In the genomic region with DNA sequence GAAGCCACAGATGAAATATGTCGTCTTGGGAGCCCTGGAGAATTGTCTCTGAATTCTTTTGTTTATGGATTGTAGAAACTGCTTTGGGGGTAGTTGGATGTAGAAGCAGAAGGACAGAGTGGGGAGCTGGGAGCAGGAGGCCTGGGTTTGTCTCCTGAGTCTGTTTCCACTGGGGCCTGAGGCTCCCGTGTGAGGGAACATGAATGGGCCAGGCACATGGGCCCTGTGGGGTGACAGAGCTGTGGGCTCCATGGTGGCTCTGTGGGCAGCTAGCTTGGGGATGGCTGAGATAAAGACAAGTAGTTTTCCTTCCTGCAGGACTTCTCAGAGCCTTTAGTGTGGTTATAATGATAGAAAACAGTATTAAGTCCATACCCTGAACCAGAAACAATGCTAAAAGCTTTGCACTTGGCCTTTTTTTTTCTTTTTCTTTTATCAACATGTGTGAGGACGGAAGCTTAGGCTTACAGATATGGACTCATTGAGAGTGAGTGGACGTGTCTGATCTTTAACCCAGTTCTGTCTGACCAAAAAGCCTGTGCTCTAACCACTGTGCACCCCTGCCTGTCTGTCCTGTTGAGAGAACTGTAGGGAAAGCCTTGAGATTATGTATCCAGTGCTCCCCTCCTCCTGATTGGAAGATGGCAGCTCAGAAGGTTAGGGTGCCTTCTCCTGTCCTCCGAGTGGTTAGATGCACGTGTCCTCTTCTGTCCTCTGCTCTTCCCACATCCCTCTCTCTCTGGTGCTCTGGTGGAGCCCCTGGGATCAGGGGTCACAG, we compare ENCODE assay signal across 11 cellular contexts.
DNase-seq lines count a peak whose midpoint lies in the region; ATAC-seq and TF ChIP-seq lines count a peak whose summit lies in the region.
"Had no signal": no experiment of that assay in that cellular context is flagged by ENCODE, and none has a peak within 500 bp of the region (broad histone marks: within the 10 kb centered on the region; RNA-seq: fewer than 3 reads in every experiment).

No MANE protein-coding gene starts in this region.

- H3K27me3 ChIP-seq in spleen (replicated peaks in 1 of 7) (peaks cover 0 to 30% (median 0%) of the 10 kb centered on the region in 7 donors), psoas muscle (ENCODE audit: insufficient read depth in 3 of 3, low read length in 2 of 3) (no peaks in the 10 kb centered on the region)
- H3K27me3 ChIP-seq: Peyer's patch, thyroid gland had no signal

- H3K4me1 ChIP-seq in spleen (peaks cover 13 to 83% (median 48%) of the 10 kb centered on the region in 6 donors), psoas muscle (peaks cover 38% of the 10 kb centered on the region)
- H3K4me1 ChIP-seq: Peyer's patch had no signal

- H3K36me3 ChIP-seq in spleen: no peaks in the 10 kb centered on the region
- no peaks in the 10 kb centered on the region for H3K36me3 ChIP-seq in psoas muscle (ENCODE audit: insufficient read depth in 1 of 2, low read depth in 1 of 2)
- H3K36me3 ChIP-seq: cardiac muscle cell, Peyer's patch, thyroid gland had no signal

- H3K4me1 Mint-ChIP-seq in activated naive CD8-positive, alpha-beta T cell treated with anti-CD3 and anti-CD28 coated beads, Interleukin-2, amount 10 ng/mL, durations not matched to agents 7 days and 5 days: peaks cover 41% of the 10 kb centered on the region

- intact Hi-C loops in spleen (cut with DNase I; ENCODE audit: low total_unique reads): loop anchor here (10.0 kb wide), 1 partner anchor 1068 kb away; no protein-coding TSS in a partner anchor
- intact Hi-C loops in psoas muscle (cut with DNase I): loop anchor here (2.0 to 10.0 kb wide), 8 partner anchors 81 to 1838 kb away; no protein-coding TSS in a partner anchor

- H3K36me3 Mint-ChIP-seq in activated naive CD8-positive, alpha-beta T cell treated with anti-CD3 and anti-CD28 coated beads, Interleukin-2, amount 10 ng/mL, durations not matched to agents 7 days and 5 days: no peaks in the 10 kb centered on the region

- DNase-seq in activated CD4-positive, alpha-beta T cell treated with anti-CD3 and anti-CD28 coated beads for 48 hours: peak; percentile 17
- no peak for DNase-seq in activated CD4-positive, alpha-beta T cell treated with anti-CD3 and anti-CD28 coated beads, Interleukin-2, amount 50 U/mL, for 1 hour
- DNase-seq in OCI-M1 (lab: John Stamatoyannopoulos, UW) (peak; percentile 23), spleen (no peak), psoas muscle (no peak)
- peak; percentile 41 for DNase-seq in activated naive CD8-positive, alpha-beta T cell treated with anti-CD3 and anti-CD28 coated beads, Interleukin-2, amount 10 ng/mL, durations not matched to agents 7 days and 5 days

- H3K9me3 ChIP-seq in spleen: no peaks in the 10 kb centered on the region
- no peaks in the 10 kb centered on the region for H3K9me3 ChIP-seq in psoas muscle
- H3K9me3 ChIP-seq: Peyer's patch, thyroid gland had no signal

- peak overlapping the region in 7 of 8 donors; percentile 71 to 96 (median 87) for H3K27ac ChIP-seq in spleen
- H3K27ac ChIP-seq in psoas muscle: no peak overlapping the region
- H3K27ac ChIP-seq: cardiac muscle cell, thyroid gland had no signal

- H3K4me3 ChIP-seq in spleen (peak overlapping the region in 5 of 8 donors; percentile 4 to 66 (median 23)), psoas muscle (no peak overlapping the region)
- H3K4me3 ChIP-seq: cardiac muscle cell, Peyer's patch, thyroid gland had no signal

- ATAC-seq in activated naive CD8-positive, alpha-beta T cell treated with anti-CD3 and anti-CD28 coated beads, Interleukin-2, amount 10 ng/mL, durations not matched to agents 7 days and 5 days (ENCODE audit: low read depth): no peak
- ATAC-seq in psoas muscle: no peak
- no peak for ATAC-seq in GM18517 (IDR thresholded peaks at IDR 0.05; ENCODE audit: unreplicated experiment)
- no peak for ATAC-seq in HG02885 (IDR thresholded peaks at IDR 0.05; ENCODE audit: poor library complexity, unreplicated experiment)

- H3K4me3 Mint-ChIP-seq in activated naive CD8-positive, alpha-beta T cell treated with anti-CD3 and anti-CD28 coated beads, Interleukin-2, amount 10 ng/mL, durations not matched to agents 7 days and 5 days: peak overlapping the region; percentile 77

- peak overlapping the region; percentile 82 for H3K27ac Mint-ChIP-seq in activated naive CD8-positive, alpha-beta T cell treated with anti-CD3 and anti-CD28 coated beads, Interleukin-2, amount 10 ng/mL, durations not matched to agents 7 days and 5 days

- POLR2A ChIA-PET in activated naive CD8-positive, alpha-beta T cell treated with anti-CD3 and anti-CD28 coated beads, Interleukin-2, amount 10 ng/mL, durations not matched to agents 7 days and 5 days (lab: Charles Lee): interaction anchor here (1.0 to 2.9 kb wide), 4 partner anchors 45 to 150 kb away, joined by 3 to 19 read pairs (median 6); partner anchors contain the start of genes FAM217B and PPP1R3D

- H3K27me3 Mint-ChIP-seq in activated naive CD8-positive, alpha-beta T cell treated with anti-CD3 and anti-CD28 coated beads, Interleukin-2, amount 10 ng/mL, durations not matched to agents 7 days and 5 days: peaks cover 9% of the 10 kb centered on the region

- TF ChIP-seq CTCF in spleen (IDR thresholded peaks at IDR 0.05 in 8 of 11, conservative IDR thresholded peaks at IDR 0.05 in 3 of 11): no peak
- no peak for TF ChIP-seq CTCF in psoas muscle (IDR thresholded peaks at IDR 0.05)

- H3K9me3 Mint-ChIP-seq in activated naive CD8-positive, alpha-beta T cell treated with anti-CD3 and anti-CD28 coated beads, Interleukin-2, amount 10 ng/mL, durations not matched to agents 7 days and 5 days: no peaks in the 10 kb centered on the region

- WGBS in spleen, 5 donors: 45 to 62% (median 51%) methylated on average over 6 of the region's 6 CpGs
- WGBS in psoas muscle, 3 donors: 74 to 85% (median 81%) methylated on average over 6 of the region's 6 CpGs

- no peak for TF ChIP-seq POLR2A in spleen (IDR thresholded peaks at IDR 0.05)

Comparison
In these comparisons a context has a peak if more than half of its experiments do, and no peak if none do; other contexts are left out.
1. DNase-seq: peak in activated CD4-positive, alpha-beta T cell treated with anti-CD3 and anti-CD28 coated beads for 48 hours (single experiment), OCI-M1 (single experiment) and activated naive CD8-positive, alpha-beta T cell treated with anti-CD3 and anti-CD28 coated beads, Interleukin-2, amount 10 ng/mL, durations not matched to agents 7 days and 5 days (single experiment); none in activated CD4-positive, alpha-beta T cell treated with anti-CD3 and anti-CD28 coated beads, Interleukin-2, amount 50 U/mL, for 1 hour (single experiment), spleen (single experiment) and psoas muscle (0 of 2).